In genomic region chr20:41348430-41349172, GRCh38 we compare ENCODE assay signal across 17 cellular contexts. TPM values are rescaled to one million over a fixed set of nuclear protein-coding genes. Genes with fewer than 3 reads are reported as not detected.
DNase-seq lines count a peak whose midpoint lies in the region; ATAC-seq, FAIRE-seq and TF ChIP-seq lines count a peak whose summit lies in the region.
"Had no signal": no experiment of that assay in that cellular context is flagged by ENCODE, and none has a peak within 500 bp of the region (broad histone marks: within the 10 kb centered on the region; RNA-seq: fewer than 3 reads in every experiment).

No MANE protein-coding gene starts in this region.

- FAIRE-seq in A549 (lab: Jason Lieb, UNC) (no peak), H1 (lab: Jason Lieb, UNC) (no peak)
- FAIRE-seq: A204.1 had no signal

- H2AFZ ChIP-seq in IMR-90 (replicated peaks; ENCODE audit: low read length, poor library complexity) (peak overlapping the region; percentile 37), H1 (ENCODE audit: low read length) (no peak overlapping the region)

- H2BK5ac ChIP-seq in IMR-90 (ENCODE audit: low read depth, low read length, poor library complexity, severe bottlenecking) (no peak overlapping the region), H1 (ENCODE audit: low read depth, low read length) (no peak overlapping the region)

- peak overlapping the region; percentile 48 for H2AK9ac ChIP-seq in IMR-90 (replicated peaks; ENCODE audit: low read depth, low read length, poor library complexity)

- H3K14ac ChIP-seq in IMR-90 (replicated peaks; ENCODE audit: low read depth, low read length) (no peak overlapping the region), H1 (ENCODE audit: insufficient read length) (no peak overlapping the region)

- H3K79me1 ChIP-seq in IMR-90 (ENCODE audit: low read depth in 1 of 2, low read length in 2 of 2) (no peaks in the 10 kb centered on the region), H1 (ENCODE audit: low read depth, low read length) (no peaks in the 10 kb centered on the region)

- TF ChIP-seq POLR2A in A549 (IDR thresholded peaks at IDR 0.05; ENCODE audit: low read length) (no peak), IMR-90 (IDR thresholded peaks at IDR 0.05; ENCODE audit: low read depth, low read length) (no peak), H1 (IDR thresholded peaks at IDR 0.05; ENCODE audit: control extremely low read depth in 1 of 2, low read depth in 2 of 2, low read length in 2 of 2) (no peak)

- 93% methylated on average over 11 of the region's 13 CpGs for WGBS in A549 (ENCODE audit: missing lambda C conversion rate)
- WGBS in IMR-90 (ENCODE audit: extremely low coverage in 2 of 2, insufficient read length in 1 of 2), 2 experiments: 94% methylated on average over 7 of the region's 13 CpGs; no CpG with 5 or more reads in 1 of the 2 experiments
- WGBS in H1 (ENCODE audit: extremely low coverage in 1 of 2, insufficient coverage in 1 of 2, insufficient read length in 1 of 2, insufficient replicate concordance in 2 of 2, low coverage in 1 of 2, low lambda C conversion rate in 2 of 2, missing lambda C conversion rate in 1 of 2), 2 experiments: 92% methylated on average over 12 of the region's 13 CpGs; no CpG with 5 or more reads in 1 of the 2 experiments

- H3K4me1 ChIP-seq in A549 (no peaks in the 10 kb centered on the region), IMR-90 (ENCODE audit: control insufficient read depth, insufficient read depth, low read length) (peaks cover 6% of the 10 kb centered on the region; the same call in 1 of the 2 replicates), H1 (replicated peaks in 1 of 4; ENCODE audit: control insufficient read depth in 3 of 4, insufficient read depth in 4 of 4, low read length in 3 of 4) (no peaks in the 10 kb centered on the region; a peak in 1 of 7 replicates), Caco-2 (no peaks in the 10 kb centered on the region)

- H3K4ac ChIP-seq in IMR-90 (ENCODE audit: low read depth, low read length): no peak overlapping the region; the same call in 1 of the 2 replicates
- no peak overlapping the region for H3K4ac ChIP-seq in H1 (replicated peaks; ENCODE audit: insufficient read length, low read depth, low read length)

- ATAC-seq in A549 (no peak), IMR-90 (ENCODE audit: low read depth) (no peak)

- H3K4me3 Mint-ChIP-seq in Caco-2 (ENCODE audit: unreplicated experiment) (no peak overlapping the region), MCF 10A (ENCODE audit: unreplicated experiment) (no peak overlapping the region)
- H3K4me3 Mint-ChIP-seq: CD4-positive, alpha-beta T cell; H9 had no signal

- H3K18ac ChIP-seq in IMR-90 (ENCODE audit: low read depth, low read length) (no peak overlapping the region), H1 (ENCODE audit: extremely low read depth, low read length) (no peak overlapping the region)

- H3K9me3 ChIP-seq in A549: no peaks in the 10 kb centered on the region
- H3K9me3 ChIP-seq in IMR-90 (ENCODE audit: control insufficient read depth, insufficient read depth, low read length): no peaks in the 10 kb centered on the region
- H3K9me3 ChIP-seq in H1 (ENCODE audit: insufficient read depth in 2 of 2, low read depth in 1 of 2, low read length in 1 of 2): no peaks in the 10 kb centered on the region
- no peaks in the 10 kb centered on the region for H3K9me3 ChIP-seq in Caco-2

- H3K4me2 ChIP-seq in A549 (no peak overlapping the region), IMR-90 (ENCODE audit: low read depth, low read length) (no peak overlapping the region), H1 (ENCODE audit: insufficient read depth in 1 of 2, low read depth in 2 of 2, low read length in 2 of 2) (no peak overlapping the region)

- H3K27me3 Mint-ChIP-seq in Caco-2 (ENCODE audit: insufficient read depth, unreplicated experiment) (no peaks in the 10 kb centered on the region), MCF 10A (ENCODE audit: insufficient read depth, unreplicated experiment) (no peaks in the 10 kb centered on the region)
- H3K27me3 Mint-ChIP-seq: CD4-positive, alpha-beta T cell had no signal

- no peak overlapping the region for H3K27ac ChIP-seq in A549
- no peak overlapping the region for H3K27ac ChIP-seq in IMR-90 (ENCODE audit: insufficient read depth, low read length)
- H3K27ac ChIP-seq in H1 (ENCODE audit: low read depth, low read length): no peak overlapping the region
- H3K27ac ChIP-seq: C4-2B had no signal

- no peak overlapping the region for H2BK12ac ChIP-seq in H1 (ENCODE audit: low read depth, low read length)

- in situ Hi-C loops in IMR-90 (cut with MboI; ENCODE audit: low sequenced_read_pairs): loop anchor here (10.0 kb wide), 1 partner anchor 374 kb away; no protein-coding TSS in a partner anchor

- no peak overlapping the region for H3K27ac Mint-ChIP-seq in Caco-2 (ENCODE audit: unreplicated experiment)
- no peak overlapping the region for H3K27ac Mint-ChIP-seq in MCF 10A (ENCODE audit: low read depth, unreplicated experiment)
- H3K27ac Mint-ChIP-seq: CD4-positive, alpha-beta T cell had no signal

- BruUV-seq in IMR-90 (replicated peaks; lab: Mats Ljungman, UMichigan) (no TSS peak), Caco-2 (replicated peaks; lab: Mats Ljungman, UMichigan) (no TSS peak), MCF 10A (replicated peaks; lab: Mats Ljungman, UMichigan) (no TSS peak)

- TF ChIP-seq RAD21 in A549 (conservative IDR thresholded peaks at IDR 0.05 in 1 of 2, IDR thresholded peaks at IDR 0.05 in 1 of 2) (no peak), IMR-90 (IDR thresholded peaks at IDR 0.05; ENCODE audit: low read length) (no peak), H1 (IDR thresholded peaks at IDR 0.05 in 1 of 2, conservative IDR thresholded peaks at IDR 0.05 in 1 of 2; ENCODE audit: low read depth in 2 of 2, low read length in 2 of 2) (no peak)

- H2BK20ac ChIP-seq in IMR-90 (ENCODE audit: low read depth, low read length) (no peak overlapping the region), H1 (ENCODE audit: low read length) (no peak overlapping the region)

- no peaks in the 10 kb centered on the region for H3K9me3 Mint-ChIP-seq in Caco-2 (ENCODE audit: unreplicated experiment)
- no peaks in the 10 kb centered on the region for H3K9me3 Mint-ChIP-seq in MCF 10A (ENCODE audit: unreplicated experiment)
- H3K9me3 Mint-ChIP-seq: CD4-positive, alpha-beta T cell; H9 had no signal

- dilution Hi-C loops in IMR-90 (cut with HindIII; ENCODE audit: low sequenced_read_pairs, unreplicated experiment): no loop called here

- H3K9ac ChIP-seq in IMR-90 (ENCODE audit: low read depth, low read length) (no peak overlapping the region), H1 (replicated peaks in 1 of 4; ENCODE audit: extremely low read depth in 1 of 4, low read depth in 3 of 4, low read length in 3 of 4) (no peak overlapping the region)

- H3K36me3 ChIP-seq in IMR-90 (ENCODE audit: control insufficient read depth, insufficient read depth, low read length): no peaks in the 10 kb centered on the region; the same call in 1 of the 2 replicates
- H3K36me3 ChIP-seq in H1 (ENCODE audit: control insufficient read depth in 2 of 4, insufficient read depth in 4 of 4, low read length in 3 of 4): no peaks in the 10 kb centered on the region
- H3K36me3 ChIP-seq in Caco-2 (ENCODE audit: control insufficient read depth, insufficient read depth, low read length): peaks cover 5% of the 10 kb centered on the region; the same call in 1 of the 2 replicates

- H3K27me3 ChIP-seq in IMR-90 (ENCODE audit: control insufficient read depth, insufficient read depth, low read length) (no peaks in the 10 kb centered on the region), H1 (replicated peaks in 1 of 4; ENCODE audit: control insufficient read depth in 3 of 4, extremely low read depth in 1 of 4, insufficient read depth in 3 of 4, low read length in 3 of 4) (no peaks in the 10 kb centered on the region), Caco-2 (replicated peaks; ENCODE audit: control insufficient read depth, insufficient read depth, low read length) (no peaks in the 10 kb centered on the region)

- H3K4me3 ChIP-seq in A549 (no peak overlapping the region), IMR-90 (ENCODE audit: insufficient read depth, low read depth, low read length) (no peak overlapping the region), H1 (ENCODE audit: extremely low read depth in 1 of 4, insufficient read depth in 2 of 4, low read depth in 3 of 4, low read length in 4 of 4) (no peak overlapping the region), Caco-2 (ENCODE audit: low read depth, low read length) (no peak overlapping the region)

- H3K23ac ChIP-seq in IMR-90 (ENCODE audit: low read depth, low read length) (no peak overlapping the region), H1 (ENCODE audit: insufficient read length) (no peak overlapping the region)

- H3K56ac ChIP-seq in IMR-90 (ENCODE audit: extremely low read depth, insufficient read depth, low read length) (no peak overlapping the region), H1 (replicated peaks; ENCODE audit: insufficient read length, low read depth, low read length) (no peak overlapping the region)

- CTCF ChIA-PET in A549 (lab: Yijun Ruan, JAX) (interaction anchor here (1.0 to 3.2 kb wide), 2 partner anchors 9 to 176 kb away, joined by 3 to 26 read pairs; partner anchors contain the start of gene LPIN3), IMR-90 (lab: Yijun Ruan, JAX) (no interaction called here), H1 (lab: Charles Lee; ENCODE audit: partially characterized antibody) (interaction anchor here (1.0 to 3.5 kb wide), 4 partner anchors 8 to 214 kb away, joined by 3 to 23 read pairs (median 4); partner anchors contain the start of gene LPIN3), Caco-2 (lab: Charles Lee) (no interaction called here), MCF 10A (lab: Yijun Ruan, JAX) (interaction anchor here (0.6 to 3.3 kb wide), 4 partner anchors 8 to 203 kb away, joined by 3 to 20 read pairs (median 6); partner anchors contain the start of gene LPIN3)

- intact Hi-C loops in IMR-90 (cut with micrococcal nuclease): loop anchor here (10.0 kb wide), 1 partner anchor 346 kb away; no protein-coding TSS in a partner anchor
- intact Hi-C loops in Caco-2 (cut with micrococcal nuclease; ENCODE audit: unreplicated experiment): no loop called here
- intact Hi-C loops in MCF 10A (cut with micrococcal nuclease): no loop called here

- no peaks in the 10 kb centered on the region; the same call in 1 of the 2 replicates for H3K23me2 ChIP-seq in H1 (ENCODE audit: low read depth, low read length)

- no peak for TF ChIP-seq EP300 in A549 (IDR thresholded peaks at IDR 0.05)
- no peak for TF ChIP-seq EP300 in H1 (IDR thresholded peaks at IDR 0.05; ENCODE audit: borderline replicate concordance in 1 of 2, low read depth in 2 of 2, low read length in 2 of 2)

- no peak overlapping the region for H2BK120ac ChIP-seq in IMR-90 (ENCODE audit: low read depth, low read length)
- no peak overlapping the region for H2BK120ac ChIP-seq in H1 (replicated peaks; ENCODE audit: low read depth, low read length)

- H3K36me3 Mint-ChIP-seq in Caco-2 (ENCODE audit: insufficient read depth, unreplicated experiment): peaks cover 6% of the 10 kb centered on the region
- H3K36me3 Mint-ChIP-seq in MCF 10A (ENCODE audit: insufficient read depth, unreplicated experiment): peaks cover 28% of the 10 kb centered on the region

- H3K79me2 ChIP-seq in H1 (ENCODE audit: control insufficient read depth in 1 of 2, insufficient read depth in 2 of 2, low read length in 2 of 2): no peaks in the 10 kb centered on the region

- H4K8ac ChIP-seq in IMR-90 (ENCODE audit: low read depth in 2 of 2, low read length in 2 of 2) (no peak overlapping the region), H1 (ENCODE audit: extremely low read depth, insufficient read depth, low read length) (no peak overlapping the region)

- no peak overlapping the region for H4K5ac ChIP-seq in IMR-90 (ENCODE audit: low read depth, low read length)
- no peak overlapping the region for H4K5ac ChIP-seq in H1 (ENCODE audit: insufficient read length, low read depth, low read length)

- no peak for TF ChIP-seq CTCF in A549 (IDR thresholded peaks at IDR 0.05)
- no peak for TF ChIP-seq CTCF in IMR-90 (conservative IDR thresholded peaks at IDR 0.05; ENCODE audit: low read depth, low read length)
- TF ChIP-seq CTCF in H1 (IDR thresholded peaks at IDR 0.05; ENCODE audit: control extremely low read depth in 1 of 3, insufficient read depth in 1 of 3, low read depth in 1 of 3, low read length in 3 of 3): no peak
- no peak for TF ChIP-seq CTCF in Caco-2 (IDR thresholded peaks at IDR 0.05; ENCODE audit: insufficient read depth in 1 of 2, low read depth in 1 of 2, low read length in 1 of 2, severe bottlenecking in 1 of 2, unreplicated experiment in 1 of 2)
- TF ChIP-seq CTCF in MCF 10A (IDR thresholded peaks at IDR 0.05; ENCODE audit: unreplicated experiment): no peak

- peaks cover 2% of the 10 kb centered on the region for H3K4me1 Mint-ChIP-seq in Caco-2 (ENCODE audit: low read depth, unreplicated experiment)
- H3K4me1 Mint-ChIP-seq in MCF 10A (ENCODE audit: insufficient read depth, unreplicated experiment): peaks cover under 1% of the 10 kb centered on the region

- H2BK15ac ChIP-seq in IMR-90 (ENCODE audit: low read depth, low read length) (no peak overlapping the region), H1 (ENCODE audit: low read length) (no peak overlapping the region)

- no peak overlapping the region for H4K91ac ChIP-seq in IMR-90 (ENCODE audit: insufficient read depth, low read depth, low read length)
- H4K91ac ChIP-seq in H1 (replicated peaks; ENCODE audit: insufficient read length, low read length): no peak overlapping the region

- DNase-seq in A549 (ENCODE audit: low read depth in 1 of 2, low spot score in 1 of 2) (no peak), IMR-90 (no peak), H1 (ENCODE audit: low read depth in 1 of 2, low spot score in 2 of 2) (no peak), myocyte (ENCODE audit: low read depth) (peak; percentile 81), NCI-H748 (lab: John Stamatoyannopoulos, UW; ENCODE audit: unreplicated experiment) (no peak), NOMO-1 treated with dmso at 0.1 percent for 144 hours (lab: John Stamatoyannopoulos, UW; ENCODE audit: unreplicated experiment) (no peak), Caco-2 (no peak), MCF 10A (ENCODE audit: unreplicated experiment) (no peak)
- DNase-seq: AML-193; Calu3; CD4-positive, alpha-beta T cell; DMS79 treated with DMSO at 0.1 percent for 48 hours; GF-D8; GOT3; H9 had no signal

- no peaks in the 10 kb centered on the region; the same call in 1 of the 2 replicates for H3K9me1 ChIP-seq in IMR-90 (ENCODE audit: insufficient read depth, low read length)

- H2AK5ac ChIP-seq in IMR-90 (ENCODE audit: low read depth, low read length) (no peak overlapping the region), H1 (ENCODE audit: low read depth, low read length) (no peak overlapping the region)

- no peaks in the 10 kb centered on the region for H4K20me1 ChIP-seq in IMR-90 (ENCODE audit: insufficient read depth, low read length)
- H4K20me1 ChIP-seq in H1 (replicated peaks in 1 of 2; ENCODE audit: control insufficient read depth in 1 of 2, insufficient read depth in 2 of 2, low read length in 2 of 2): peaks cover 0 to 1% of the 10 kb centered on the region in 2 experiments

- POLR2A ChIA-PET in A549 (lab: Yijun Ruan, JAX): no interaction called here
- POLR2A ChIA-PET in IMR-90 (lab: Charles Lee; ENCODE audit: unreplicated experiment): no interaction called here
- POLR2A ChIA-PET in H1 (lab: Charles Lee; ENCODE audit: partially characterized antibody): no interaction called here
- POLR2A ChIA-PET in Caco-2 (lab: Charles Lee): no interaction called here
- POLR2A ChIA-PET in MCF 10A (lab: Yijun Ruan, JAX): no interaction called here

RNA-seq across cellular contexts. Expression of gene LPIN3, which starts 8.0 kb away (rescaled TPM):
- polyA plus RNA-seq in A549 (2011; rRNA removed): 6.3 and 8.3 TPM in 2 replicates
- polyA plus RNA-seq in A549 (2012; cell fraction: cytosol; rRNA removed): 9.3 and 11.4 TPM in 2 replicates
- 102 and 106 TPM in 2 replicates for polyA plus RNA-seq in A549 (2012; cell fraction: nucleus; rRNA removed)
- 11.7 to 16.3 TPM (median 14.4 TPM) in 3 replicates for polyA plus RNA-seq in A549 (2017; fragmentation: RNase III; extraction: RNeasy Plus Mini Kit Qiagen cat#74134 plus additional on column Dnase treatment)
- 7.6 and 10.5 TPM in 2 replicates for polyA minus RNA-seq in A549 (2011; rRNA and poly(A)+ RNA removed)
- total RNA-seq in IMR-90 (2012; rRNA removed): 1.7 and 2.3 TPM in 2 replicates
- polyA plus RNA-seq in IMR-90 (2012; rRNA removed): 6.1 and 8.3 TPM in 2 replicates
- 1.7 and 3.0 TPM in 2 replicates for polyA plus RNA-seq in IMR-90 (2012; cell fraction: cytosol; rRNA removed)
- 52.7 and 87.4 TPM in 2 replicates for polyA plus RNA-seq in IMR-90 (2012; cell fraction: nucleus; rRNA removed; ENCODE audit: low replicate concordance)
- 3.1 and 3.7 TPM in 2 replicates for total RNA-seq in H1 (2021; fragmentation: NEBNext Ultra II Directional; extraction: Animal tissue kit (Norgen Biotek cat#: 25700))
- 3.9 and 5.1 TPM in 2 replicates for polyA plus RNA-seq in H1 (2011; rRNA removed)
- polyA plus RNA-seq in H1 (2011; cell fraction: cytosol; rRNA removed): 5.4 TPM
- 41.9 TPM for polyA plus RNA-seq in H1 (2011; cell fraction: nucleus; rRNA removed)
- polyA plus RNA-seq in H1 (2012, experiment 1 of 2): 3.7 to 5.9 TPM (median 5.6 TPM) in 4 replicates
- polyA plus RNA-seq in H1 (2012, experiment 2 of 2): 3.7 TPM
- polyA plus RNA-seq in H1 (2013, experiment 1 of 2): 4.0 TPM
- polyA plus RNA-seq in H1 (2013, experiment 2 of 2): 4.1 TPM
- 3.3 and 3.7 TPM in 2 replicates for polyA minus RNA-seq in H1 (2011; rRNA and poly(A)+ RNA removed)
- polyA minus RNA-seq in H1 (2011; cell fraction: cytosol; rRNA and poly(A)+ RNA removed): 2.3 TPM
- 10.7 TPM for polyA minus RNA-seq in H1 (2011; cell fraction: nucleus; rRNA and poly(A)+ RNA removed)
- 7.7 and 12.2 TPM in 2 replicates for total RNA-seq in myocyte
- polyA plus RNA-seq in myocyte (2012): 9.9 TPM
- 32.6 and 32.8 TPM in 2 replicates for total RNA-seq in Caco-2 (2022)
- total RNA-seq in MCF 10A (2022): 16.5 and 18.9 TPM in 2 replicates

RNA-seq across cellular contexts. Expression of gene EMILIN3, which starts 18.0 kb away (rescaled TPM):
- polyA plus RNA-seq in A549 (2011; rRNA removed): 0.06 and 0.20 TPM in 2 replicates
- polyA plus RNA-seq in A549 (2012; cell fraction: cytosol; rRNA removed): 0.40 and 0.67 TPM in 2 replicates
- polyA plus RNA-seq in A549 (2012; cell fraction: nucleus; rRNA removed): 0.94 and 1.1 TPM in 2 replicates
- polyA plus RNA-seq in A549 (2017; fragmentation: RNase III; extraction: RNeasy Plus Mini Kit Qiagen cat#74134 plus additional on column Dnase treatment): 0.58 to 0.66 TPM (median 0.62 TPM) in 3 replicates
- 0.21 and 0.34 TPM in 2 replicates for polyA minus RNA-seq in A549 (2011; rRNA and poly(A)+ RNA removed)
- under 0.01 TPM in 2 replicates for total RNA-seq in IMR-90 (2012; rRNA removed)
- 0.07 and 0.16 TPM in 2 replicates for polyA plus RNA-seq in IMR-90 (2012; rRNA removed)
- polyA plus RNA-seq in IMR-90 (2012; cell fraction: cytosol; rRNA removed): 0.04 and 0.15 TPM in 2 replicates
- 0.02 and 0.10 TPM in 2 replicates for polyA plus RNA-seq in IMR-90 (2012; cell fraction: nucleus; rRNA removed; ENCODE audit: low replicate concordance)
- total RNA-seq in H1 (2021; fragmentation: NEBNext Ultra II Directional; extraction: Animal tissue kit (Norgen Biotek cat#: 25700)): 3.5 and 3.8 TPM in 2 replicates
- polyA plus RNA-seq in H1 (2011; rRNA removed): 5.2 TPM in 2 replicates
- polyA plus RNA-seq in H1 (2011; cell fraction: cytosol; rRNA removed): 5.3 TPM
- 7.2 TPM for polyA plus RNA-seq in H1 (2011; cell fraction: nucleus; rRNA removed)
- polyA plus RNA-seq in H1 (2012, experiment 1 of 2): 2.5 to 5.5 TPM (median 4.5 TPM) in 4 replicates
- 4.1 TPM for polyA plus RNA-seq in H1 (2012, experiment 2 of 2)
- 3.9 TPM for polyA plus RNA-seq in H1 (2013, experiment 1 of 2)
- 3.8 TPM for polyA plus RNA-seq in H1 (2013, experiment 2 of 2)
- polyA minus RNA-seq in H1 (2011; rRNA and poly(A)+ RNA removed): 5.0 and 5.7 TPM in 2 replicates
- polyA minus RNA-seq in H1 (2011; cell fraction: cytosol; rRNA and poly(A)+ RNA removed): 4.8 TPM
- 4.5 TPM for polyA minus RNA-seq in H1 (2011; cell fraction: nucleus; rRNA and poly(A)+ RNA removed)
- total RNA-seq in myocyte: not detected in 2 replicates
- polyA plus RNA-seq in myocyte (2012): 0.08 TPM
- total RNA-seq in Caco-2 (2022): 0.50 and 0.51 TPM in 2 replicates
- total RNA-seq in MCF 10A (2022): not detected in 2 replicates
- total RNA-seq: Calu3 had no signal

RNA-seq across cellular contexts. Expression of gene ZHX3, which starts 31.1 kb away (rescaled TPM):
- polyA plus RNA-seq in A549 (2011; rRNA removed): 3.6 and 5.5 TPM in 2 replicates
- 1.8 and 2.5 TPM in 2 replicates for polyA plus RNA-seq in A549 (2012; cell fraction: cytosol; rRNA removed)
- 2.3 and 2.8 TPM in 2 replicates for polyA plus RNA-seq in A549 (2012; cell fraction: nucleus; rRNA removed)
- 3.9 to 4.1 TPM (median 3.9 TPM) in 3 replicates for polyA plus RNA-seq in A549 (2017; fragmentation: RNase III; extraction: RNeasy Plus Mini Kit Qiagen cat#74134 plus additional on column Dnase treatment)
- 8.1 and 12.4 TPM in 2 replicates for polyA minus RNA-seq in A549 (2011; rRNA and poly(A)+ RNA removed)
- total RNA-seq in IMR-90 (2012; rRNA removed): 28.0 and 28.3 TPM in 2 replicates
- polyA plus RNA-seq in IMR-90 (2012; rRNA removed): 22.0 and 25.0 TPM in 2 replicates
- 11.2 and 16.4 TPM in 2 replicates for polyA plus RNA-seq in IMR-90 (2012; cell fraction: cytosol; rRNA removed)
- 13.8 and 21.1 TPM in 2 replicates for polyA plus RNA-seq in IMR-90 (2012; cell fraction: nucleus; rRNA removed; ENCODE audit: low replicate concordance)
- total RNA-seq in H1 (2021; fragmentation: NEBNext Ultra II Directional; extraction: Animal tissue kit (Norgen Biotek cat#: 25700)): 5.9 and 7.8 TPM in 2 replicates
- polyA plus RNA-seq in H1 (2011; rRNA removed): 1.00 and 1.8 TPM in 2 replicates
- 1.8 TPM for polyA plus RNA-seq in H1 (2011; cell fraction: cytosol; rRNA removed)
- 3.5 TPM for polyA plus RNA-seq in H1 (2011; cell fraction: nucleus; rRNA removed)
- 1.9 to 3.3 TPM (median 2.3 TPM) in 4 replicates for polyA plus RNA-seq in H1 (2012, experiment 1 of 2)
- polyA plus RNA-seq in H1 (2012, experiment 2 of 2): 0.42 TPM
- polyA plus RNA-seq in H1 (2013, experiment 1 of 2): 2.4 TPM
- 2.3 TPM for polyA plus RNA-seq in H1 (2013, experiment 2 of 2)
- polyA minus RNA-seq in H1 (2011; rRNA and poly(A)+ RNA removed): 6.3 and 6.4 TPM in 2 replicates
- polyA minus RNA-seq in H1 (2011; cell fraction: cytosol; rRNA and poly(A)+ RNA removed): 1.5 TPM
- polyA minus RNA-seq in H1 (2011; cell fraction: nucleus; rRNA and poly(A)+ RNA removed): 4.8 TPM
- 35.8 and 36.4 TPM in 2 replicates for total RNA-seq in myocyte
- polyA plus RNA-seq in myocyte (2012): 26.5 TPM
- 22.9 and 24.6 TPM in 2 replicates for total RNA-seq in Caco-2 (2022)
- total RNA-seq in MCF 10A (2022): 23.8 and 34.1 TPM in 2 replicates

Comparison
In these comparisons a context has a peak if more than half of its experiments do, and no peak if none do; other contexts are left out.
1. CTCF ChIA-PET loops: an anchor here in A549 (1.0 to 3.2 kb wide), H1 (1.0 to 3.5 kb wide) and MCF 10A (0.6 to 3.3 kb wide); none called in IMR-90 and Caco-2.
2. Of the 18 proteins assayed by ChIP-seq in both H1 and A549: peak only in H1: none; only in A549: none; in both: KDM1A; in neither: 17.